16 cellular contexts compared by ENCODE assay signal in the genomic region with DNA sequence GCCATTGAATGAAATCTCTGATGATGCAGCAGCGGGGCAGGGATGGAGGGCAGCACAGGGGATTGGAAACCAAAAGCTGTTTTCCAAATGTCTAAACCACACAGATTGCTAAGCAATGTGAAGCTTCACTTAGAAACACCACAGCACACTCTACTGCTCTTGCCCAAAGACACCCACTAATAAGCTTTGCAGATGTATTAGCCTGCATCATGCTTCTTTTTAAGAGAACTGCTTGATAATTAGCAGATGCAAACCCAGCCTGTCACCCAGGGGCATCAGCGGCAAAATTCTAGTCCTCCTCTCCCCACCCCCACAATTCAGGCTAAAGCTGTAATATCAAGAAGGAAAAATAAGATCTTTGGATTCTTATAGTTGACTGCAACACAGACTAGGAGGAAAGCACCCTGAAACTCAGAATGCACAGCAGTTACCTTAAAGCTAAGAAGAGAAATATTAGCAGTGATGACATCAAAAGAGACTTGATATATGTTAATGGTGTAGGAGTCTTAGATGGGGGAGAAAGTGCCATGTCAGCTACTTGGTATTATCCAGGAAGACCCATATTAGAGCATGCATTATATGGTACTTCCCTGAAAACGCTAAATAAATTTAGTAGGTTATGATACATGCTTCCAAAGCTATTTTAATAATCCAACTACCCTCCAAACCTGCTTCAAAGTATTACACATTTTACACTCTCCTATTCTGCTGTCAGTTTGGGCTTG.
DNase-seq lines count a peak whose midpoint lies in the region; ATAC-seq, FAIRE-seq and TF ChIP-seq lines count a peak whose summit lies in the region.
"Had no signal": no experiment of that assay in that cellular context is flagged by ENCODE, and none has a peak within 500 bp of the region (broad histone marks: within the 10 kb centered on the region; RNA-seq: fewer than 3 reads in every experiment).

No MANE protein-coding gene starts in this region.

- H3K27me3 ChIP-seq in IMR-90 (ENCODE audit: control insufficient read depth, insufficient read depth, low read length) (no peaks in the 10 kb centered on the region; the same call in 1 of the 2 replicates), trophoblast cell (ENCODE audit: insufficient read depth, low read length) (no peaks in the 10 kb centered on the region)

- no peak overlapping the region for H2BK15ac ChIP-seq in IMR-90 (ENCODE audit: low read depth, low read length)

- H3K79me1 ChIP-seq in IMR-90 (ENCODE audit: low read depth in 1 of 2, low read length in 2 of 2) (no peaks in the 10 kb centered on the region), trophoblast cell (ENCODE audit: low read length) (no peaks in the 10 kb centered on the region)

- no peak overlapping the region for H3K27ac ChIP-seq in A549
- no peak overlapping the region for H3K27ac ChIP-seq in IMR-90 (ENCODE audit: insufficient read depth, low read length)
- H3K27ac ChIP-seq in trophoblast cell (ENCODE audit: low read depth, low read length) = no peak overlapping the region

- no peak overlapping the region for H4K5ac ChIP-seq in IMR-90 (ENCODE audit: low read depth, low read length)

- H3K36me3 ChIP-seq in IMR-90 (ENCODE audit: control insufficient read depth, insufficient read depth, low read length) = no peaks in the 10 kb centered on the region
- peaks cover 6 to 11% of the 10 kb centered on the region in 2 experiments for H3K36me3 ChIP-seq in trophoblast cell (ENCODE audit: control insufficient read depth in 1 of 2, insufficient read depth in 2 of 2, low read length in 2 of 2)

- no peaks in the 10 kb centered on the region for H3K9me3 ChIP-seq in A549
- no peaks in the 10 kb centered on the region for H3K9me3 ChIP-seq in IMR-90 (ENCODE audit: control insufficient read depth, insufficient read depth, low read length)
- peaks cover 2% of the 10 kb centered on the region for H3K9me3 ChIP-seq in trophoblast cell (ENCODE audit: insufficient read depth, low read depth, low read length)
- H3K9me3 ChIP-seq: Caco-2 had no signal

- H2AFZ ChIP-seq in IMR-90 (replicated peaks; ENCODE audit: low read length, poor library complexity) (no peak overlapping the region), trophoblast cell (ENCODE audit: insufficient read depth, low read length, poor library complexity) (no peak overlapping the region)

- dilution Hi-C loops in IMR-90 (cut with HindIII; ENCODE audit: low sequenced_read_pairs, unreplicated experiment) = no loop called here

- H3K9me1 ChIP-seq in IMR-90 (ENCODE audit: insufficient read depth, low read length) = no peaks in the 10 kb centered on the region

- H3K36me3 Mint-ChIP-seq in neural crest cell (ENCODE audit: low read depth) = no peaks in the 10 kb centered on the region

- TF ChIP-seq CTCF in A549 (IDR thresholded peaks at IDR 0.05) (no peak), IMR-90 (conservative IDR thresholded peaks at IDR 0.05; ENCODE audit: low read depth, low read length) (no peak), neural crest cell (conservative IDR thresholded peaks at IDR 0.05) (no peak)

- TF ChIP-seq RAD21 in A549 (conservative IDR thresholded peaks at IDR 0.05 in 1 of 2, IDR thresholded peaks at IDR 0.05 in 1 of 2) = no peak
- TF ChIP-seq RAD21 in IMR-90 (IDR thresholded peaks at IDR 0.05; ENCODE audit: low read length) = no peak

- peak overlapping the region; percentile 46 for H3K27ac Mint-ChIP-seq in neural crest cell (ENCODE audit: unreplicated experiment)

- no peak overlapping the region for H2BK12ac ChIP-seq in trophoblast cell (ENCODE audit: low read length)

- no peak overlapping the region for H2AK5ac ChIP-seq in IMR-90 (ENCODE audit: low read depth, low read length)
- no peak overlapping the region for H2AK5ac ChIP-seq in trophoblast cell (ENCODE audit: low read length)

- H4K8ac ChIP-seq in IMR-90 (ENCODE audit: low read depth in 2 of 2, low read length in 2 of 2) (no peak overlapping the region), trophoblast cell (ENCODE audit: low read depth, low read length) (no peak overlapping the region)

- H3K4me1 ChIP-seq in A549 = no peaks in the 10 kb centered on the region
- H3K4me1 ChIP-seq in IMR-90 (ENCODE audit: control insufficient read depth, insufficient read depth, low read length) = no peaks in the 10 kb centered on the region; the same call in 1 of the 2 replicates
- no peaks in the 10 kb centered on the region for H3K4me1 ChIP-seq in trophoblast cell (ENCODE audit: control insufficient read depth in 1 of 2, insufficient read depth in 2 of 2, low read length in 2 of 2)

- intact Hi-C loops in IMR-90 (cut with micrococcal nuclease) = no loop called here

- TF ChIP-seq EP300 in A549 (IDR thresholded peaks at IDR 0.05) = no peak

- H4K91ac ChIP-seq in IMR-90 (ENCODE audit: insufficient read depth, low read depth, low read length) (no peak overlapping the region), trophoblast cell (ENCODE audit: low read depth, low read length) (no peak overlapping the region)

- CTCF ChIA-PET in A549 (lab: Yijun Ruan, JAX) = interaction anchor here (0.8 to 1.5 kb wide), 3 partner anchors 14 to 53 kb away, joined by 4 read pairs; no protein-coding TSS in a partner anchor
- CTCF ChIA-PET in IMR-90 (lab: Yijun Ruan, JAX) = interaction anchor here (0.7 kb wide), 1 partner anchor 163 kb away, joined by 5 read pairs; no protein-coding TSS in a partner anchor

- H3K27me3 Mint-ChIP-seq in neural crest cell (ENCODE audit: low read depth) = no peaks in the 10 kb centered on the region

- no peaks in the 10 kb centered on the region for H3K4me1 Mint-ChIP-seq in neural crest cell

- H3K14ac ChIP-seq in IMR-90 (replicated peaks; ENCODE audit: low read depth, low read length) (no peak overlapping the region), trophoblast cell (ENCODE audit: low read length) (no peak overlapping the region)

- no TSS peak for BruUV-seq in IMR-90 (replicated peaks; lab: Mats Ljungman, UMichigan)

- H2AK9ac ChIP-seq in IMR-90 (replicated peaks; ENCODE audit: low read depth, low read length, poor library complexity) = no peak overlapping the region

- no peak overlapping the region for H2BK20ac ChIP-seq in IMR-90 (ENCODE audit: low read depth, low read length)

- no peak overlapping the region for H3K56ac ChIP-seq in IMR-90 (ENCODE audit: extremely low read depth, insufficient read depth, low read length)

- POLR2A ChIA-PET in A549 (lab: Yijun Ruan, JAX) = no interaction called here
- POLR2A ChIA-PET in IMR-90 (lab: Charles Lee; ENCODE audit: unreplicated experiment) = no interaction called here

- H3K4me3 ChIP-seq in A549 = no peak overlapping the region
- no peak overlapping the region for H3K4me3 ChIP-seq in IMR-90 (ENCODE audit: insufficient read depth, low read depth, low read length)
- no peak overlapping the region for H3K4me3 ChIP-seq in trophoblast cell (ENCODE audit: low read depth, low read length)

- H3K4ac ChIP-seq in IMR-90 (ENCODE audit: low read depth, low read length) = no peak overlapping the region
- H3K4ac ChIP-seq in trophoblast cell (ENCODE audit: low read depth, low read length) = no peak overlapping the region

- in situ Hi-C loops in IMR-90 (cut with MboI; ENCODE audit: low sequenced_read_pairs) = no loop called here

- H2BK120ac ChIP-seq in IMR-90 (ENCODE audit: low read depth, low read length) = no peak overlapping the region
- H2BK120ac ChIP-seq in trophoblast cell (ENCODE audit: insufficient read depth, low read length, poor library complexity) = no peak overlapping the region

- H3K18ac ChIP-seq in IMR-90 (ENCODE audit: low read depth, low read length) = no peak overlapping the region
- H3K18ac ChIP-seq in trophoblast cell (ENCODE audit: low read length) = no peak overlapping the region

- ATAC-seq in A549 (no peak), IMR-90 (ENCODE audit: low read depth) (no peak)
- ATAC-seq: Panc1 had no signal

- no peak overlapping the region for H3K4me3 Mint-ChIP-seq in neural crest cell

- H3K23ac ChIP-seq in IMR-90 (ENCODE audit: low read depth, low read length) (no peak overlapping the region), trophoblast cell (ENCODE audit: low read length) (no peak overlapping the region)

- H2BK5ac ChIP-seq in IMR-90 (ENCODE audit: low read depth, low read length, poor library complexity, severe bottlenecking) = no peak overlapping the region
- H2BK5ac ChIP-seq in trophoblast cell (ENCODE audit: low read depth, low read length, poor library complexity) = no peak overlapping the region

- H3K9ac ChIP-seq in IMR-90 (ENCODE audit: low read depth, low read length) (no peak overlapping the region), trophoblast cell (ENCODE audit: low read length) (no peak overlapping the region)

- H4K20me1 ChIP-seq in IMR-90 (ENCODE audit: insufficient read depth, low read length) = no peaks in the 10 kb centered on the region

- TF ChIP-seq POLR2A in A549 (IDR thresholded peaks at IDR 0.05; ENCODE audit: low read length) (no peak), IMR-90 (IDR thresholded peaks at IDR 0.05; ENCODE audit: low read depth, low read length) (no peak)

- H4K12ac ChIP-seq in trophoblast cell (ENCODE audit: low read depth, low read length) = no peak overlapping the region

- no peak for FAIRE-seq in A549 (lab: Jason Lieb, UNC)

- WGBS in A549 (ENCODE audit: missing lambda C conversion rate) = 55% methylated on average over 3 of the region's 3 CpGs
- WGBS in IMR-90 (ENCODE audit: extremely low coverage in 2 of 2, insufficient read length in 1 of 2), 2 experiments = no CpG with 5 or more reads among the region's 3 CpGs
- WGBS in trophoblast cell (ENCODE audit: extremely low coverage, insufficient coverage, insufficient read length) = no CpG with 5 or more reads among the region's 3 CpGs

- H3K79me2 ChIP-seq in trophoblast cell (ENCODE audit: control insufficient read depth, insufficient read depth, low read length, poor library complexity) = no peaks in the 10 kb centered on the region

- H3K4me2 ChIP-seq in A549 (no peak overlapping the region), IMR-90 (ENCODE audit: low read depth, low read length) (no peak overlapping the region), trophoblast cell (ENCODE audit: low read length) (no peak overlapping the region)

- DNase-seq in A549 (ENCODE audit: low read depth in 1 of 2, low spot score in 1 of 2) (no peak), IMR-90 (no peak), fibroblast of gingiva (ENCODE audit: low read depth) (peak; percentile 13), neural crest cell (ENCODE audit: low read depth, low spot score) (no peak), trophoblast cell (no peak), COLO668 (lab: John Stamatoyannopoulos, UW; ENCODE audit: unreplicated experiment) (no peak), DMS153 (lab: John Stamatoyannopoulos, UW) (no peak), DMS53 (lab: John Stamatoyannopoulos, UW) (no peak)
- DNase-seq: AML-193, Caco-2, Kasumi-1, MM.1S, NCI-H1092 treated with DMSO at 0.1 percent for 48 hours, NCI-H2081 treated with DMSO at 0.1 percent for 48 hours, NCI-H510A had no signal

- H3K9me3 Mint-ChIP-seq in neural crest cell = peaks cover 2% of the 10 kb centered on the region

TF ChIP-seq in A549, 52 proteins besides CTCF, POLR2A, EP300 and RAD21 (continues in another document):
- TF ChIP-seq MAFK (IDR thresholded peaks at IDR 0.05; ENCODE audit: partially characterized antibody) (peak; percentile 73), JUNB (IDR thresholded peaks at IDR 0.05) (no peak)

TF ChIP-seq in IMR-90, 13 proteins besides CTCF, POLR2A, EP300 and RAD21:
- TF ChIP-seq MAFK (IDR thresholded peaks at IDR 0.05; ENCODE audit: low read depth, low read length) = peak; percentile 75
- no peak for TF ChIP-seq CEBPB (IDR thresholded peaks at IDR 0.05; ENCODE audit: low read depth, low read length)
